In genomic region chr10:72254891-72255568, GRCh38 we compare ENCODE assay signal across 8 cellular contexts. TPM values are rescaled to one million over a fixed set of nuclear protein-coding genes. Genes with fewer than 3 reads are reported as not detected.
DNase-seq lines count a peak whose midpoint lies in the region; ATAC-seq, FAIRE-seq and TF ChIP-seq lines count a peak whose summit lies in the region.

No MANE protein-coding gene starts in this region.

- peak; percentile 69 for TF ChIP-seq POLR2A in GM12878 (IDR thresholded peaks at IDR 0.05; ENCODE audit: low read depth, low read length)

- peak overlapping the region; percentile 17; the same call in 1 of the 2 replicates for H3K4me3 ChIP-seq in BE2C (ENCODE audit: low read depth, low read length)
- no peak overlapping the region for H3K4me3 ChIP-seq in OCI-LY1 (ENCODE audit: low read depth, low read length, poor library complexity, severe bottlenecking)
- H3K4me3 ChIP-seq in GM12878: peak overlapping the region; percentile 10; the same call in 1 of the 2 replicates
- H3K4me3 ChIP-seq in right atrium auricular region: no peak overlapping the region

- RAD21 ChIA-PET in GM12878 (lab: Charles Lee; ENCODE audit: unreplicated experiment): interaction anchor here (0.6 to 13.0 kb wide), 18 partner anchors 8 to 270 kb away, joined by 3 to 200 read pairs (median 7); partner anchors contain the start of genes ANAPC16, ASCC1 and DDIT4

- peak; percentile 40 for TF ChIP-seq RAD21 in GM12878 (IDR thresholded peaks at IDR 0.05; ENCODE audit: insufficient read depth, low read depth, low read length)

- H3K4me2 ChIP-seq in OCI-LY1 (ENCODE audit: low read length) (peak overlapping the region; percentile 30; the same call in 1 of the 2 replicates), GM12878 (ENCODE audit: control insufficient read depth, insufficient read depth) (peak overlapping the region; percentile 56)

- TF ChIP-seq CTCF in BE2C (IDR thresholded peaks at IDR 0.05; ENCODE audit: low read depth, low read length) (no peak), OCI-LY1 (IDR thresholded peaks at IDR 0.05; ENCODE audit: low read length) (no peak), GM12878 (IDR thresholded peaks at IDR 0.05 in 2 of 3, conservative IDR thresholded peaks at IDR 0.05 in 1 of 3; ENCODE audit: control insufficient read depth in 2 of 3, extremely low read depth in 1 of 3, insufficient read depth in 1 of 3, low read depth in 3 of 3, low read length in 3 of 3) (peak in 1 of 3 experiments; percentile 33; a peak in 2 of 6 replicates), right atrium auricular region (IDR thresholded peaks at IDR 0.05) (no peak)

- H3K36me3 ChIP-seq in BE2C (no peaks in the 10 kb centered on the region), OCI-LY1 (ENCODE audit: insufficient read depth, low read length) (no peaks in the 10 kb centered on the region), GM12878 (ENCODE audit: control insufficient read depth in 2 of 2, insufficient read depth in 2 of 2, low read length in 1 of 2) (no peaks in the 10 kb centered on the region), right atrium auricular region (no peaks in the 10 kb centered on the region)

- CTCF ChIA-PET in GM12878 (lab: Yijun Ruan, JAX): interaction anchor here (0.9 to 3.5 kb wide), 14 partner anchors 8 to 299 kb away, joined by 3 to 24 read pairs (median 6); no protein-coding TSS in a partner anchor

- SMC1A ChIA-PET in GM12878 (lab: Charles Lee; ENCODE audit: uncharacterized antibody, unreplicated experiment): interaction anchor here (0.6 to 21.0 kb wide), 21 partner anchors 8 to 440 kb away, joined by 3 to 275 read pairs (median 5); partner anchors contain the start of genes ANAPC16, ASCC1 and DDIT4

- BruUV-seq in GM12878 (replicated peaks; lab: Mats Ljungman, UMichigan): TSS peak; percentile 80

- H3K27me3 ChIP-seq in BE2C (no peaks in the 10 kb centered on the region), OCI-LY1 (ENCODE audit: insufficient read depth, low read length) (no peaks in the 10 kb centered on the region), GM12878 (replicated peaks in 1 of 2; ENCODE audit: control insufficient read depth in 2 of 2, insufficient read depth in 2 of 2, low read length in 1 of 2) (no peaks in the 10 kb centered on the region), right atrium auricular region (no peaks in the 10 kb centered on the region)

- POLR2A ChIA-PET in GM12878 (lab: Charles Lee): interaction anchor here (0.5 to 11.6 kb wide), 27 partner anchors 8 to 413 kb away, joined by 3 to 84 read pairs (median 6); partner anchors contain the start of genes ASCC1 and DDIT4

- DNase-seq in BE2C (peak; percentile 72), H4 (ENCODE audit: low spot score) (peak; percentile 71), GM12878 (ENCODE audit: low read depth, low spot score) (no peak), right atrium auricular region (ENCODE audit: low spot score) (peak; percentile 96), pons (ENCODE audit: low spot score) (peak; percentile 97)

- H3K4me1 ChIP-seq in BE2C (peaks cover 18% of the 10 kb centered on the region), OCI-LY1 (ENCODE audit: insufficient read depth, low read length, severe bottlenecking) (peaks cover 47% of the 10 kb centered on the region), GM12878 (ENCODE audit: control insufficient read depth, insufficient read depth, low read length) (peaks cover 72% of the 10 kb centered on the region), right atrium auricular region (peaks cover 5 to 89% of the 10 kb centered on the region in 2 donors)

- no peaks in the 10 kb centered on the region for H4K20me1 ChIP-seq in OCI-LY1 (ENCODE audit: insufficient read depth, low read length)
- H4K20me1 ChIP-seq in GM12878 (ENCODE audit: control insufficient read depth, insufficient read depth): no peaks in the 10 kb centered on the region

- H3K9me2 ChIP-seq in OCI-LY1 (ENCODE audit: low read depth, low read length): no peaks in the 10 kb centered on the region

- TF ChIP-seq EP300 in GM12878 (IDR thresholded peaks at IDR 0.05; ENCODE audit: borderline replicate concordance in 1 of 2, control insufficient read depth in 1 of 2, low read depth in 2 of 2, low read length in 2 of 2): no peak

- peak overlapping the region; percentile 48; the same call in 1 of the 2 replicates for H3K9ac ChIP-seq in OCI-LY1 (ENCODE audit: low read length)
- H3K9ac ChIP-seq in GM12878 (ENCODE audit: control insufficient read depth, insufficient read depth, low read length): peak overlapping the region; percentile 63

- H3F3A ChIP-seq in OCI-LY1 (ENCODE audit: insufficient read depth, low read length): no peaks in the 10 kb centered on the region

- no peak overlapping the region for H2AFZ ChIP-seq in OCI-LY1 (ENCODE audit: low read length)
- H2AFZ ChIP-seq in GM12878 (ENCODE audit: control insufficient read depth, low read depth, low read length): peak overlapping the region; percentile 80

- no peak for FAIRE-seq in GM12878 (lab: Jason Lieb, UNC)

- H3K9me3 ChIP-seq in BE2C (no peaks in the 10 kb centered on the region), OCI-LY1 (ENCODE audit: low read length) (no peaks in the 10 kb centered on the region), GM12878 (replicated peaks; ENCODE audit: control insufficient read depth, insufficient read depth, low read length) (no peaks in the 10 kb centered on the region), right atrium auricular region (no peaks in the 10 kb centered on the region)

- H3K27ac ChIP-seq in OCI-LY1 (ENCODE audit: low read depth, low read length, poor library complexity, severe bottlenecking) (peak overlapping the region; percentile 82), GM12878 (ENCODE audit: control insufficient read depth, insufficient read depth) (peak overlapping the region; percentile 90), right atrium auricular region (peak overlapping the region; percentile 91 to 96)

- intact Hi-C loops in GM12878 (cut with micrococcal nuclease; ENCODE audit: unreplicated experiment): no loop called here

- ATAC-seq in GM12878 (peak; percentile 73), HG03378 (IDR thresholded peaks at IDR 0.05; ENCODE audit: unreplicated experiment) (no peak), HG02938 (IDR thresholded peaks at IDR 0.05; ENCODE audit: unreplicated experiment) (no peak)

- no peaks in the 10 kb centered on the region for H3K79me2 ChIP-seq in OCI-LY1 (ENCODE audit: insufficient read depth, low read length)
- no peaks in the 10 kb centered on the region for H3K79me2 ChIP-seq in GM12878 (ENCODE audit: control insufficient read depth, insufficient read depth, low read length)

- in situ Hi-C loops in GM12878 (cut with MboI): no loop called here

- WGBS in GM12878 (ENCODE audit: insufficient coverage, insufficient replicate concordance, low lambda C conversion rate, missing lambda C conversion rate): 48% methylated on average over 14 of the region's 14 CpGs

RNA-seq across cellular contexts. Expression of gene DDIT4, which starts 18.7 kb away (rescaled TPM):
- polyA plus RNA-seq in BE2C (2012; ENCODE audit: insufficient read depth, insufficient read length, low read depth): 468 TPM
- 227 and 278 TPM in 2 replicates for total RNA-seq in H4 (2014; rRNA removed; shearing (Covaris generic))
- total RNA-seq in GM12878 (2013; cell fraction: nucleolus; rRNA removed): 278 and 329 TPM in 2 replicates
- total RNA-seq in GM12878 (2014; rRNA removed) (227 and 228 TPM in 2 replicates), GM12878 (2014; rRNA removed; fragmentation: Illumina TruSeq; extraction: Trizol) (75.4 and 76.9 TPM in 2 replicates), GM12878 (2021) (192 and 210 TPM in 2 replicates), right atrium auricular region (100 to 1,000 TPM; 100 to 136 TPM)
- 31.9 TPM for polyA plus RNA-seq in GM12878 (2011; ENCODE audit: low read depth)
- polyA plus RNA-seq in GM12878 (2011; rRNA removed) (181 and 277 TPM in 2 replicates), GM12878 (2014; fragmentation: Illumina TruSeq; extraction: Trizol) (35.2 and 44.5 TPM in 2 replicates), GM12878 (2014; fragmentation: Nextera tagmentation; extraction: Ambion mirVana) (1 to 10 TPM; 2.1 to 5.0 TPM), GM12878 (2014; rRNA removed) (174 and 190 TPM in 2 replicates), GM12878 (2016; fragmentation: Nextera tagmentation; extraction: Ambion mirVana) (100 to 1,000 TPM; 245 to 268 TPM)
- 307 and 319 TPM in 2 replicates for polyA plus RNA-seq in GM12878 (2011; cell fraction: cytosol; rRNA removed)
- polyA plus RNA-seq in GM12878 (2011; cell fraction: nucleus; rRNA removed): 445 and 463 TPM in 2 replicates
- polyA plus RNA-seq in GM12878 (2012): 108 and 193 TPM in 2 replicates
- polyA minus RNA-seq in GM12878 (2011; rRNA and poly(A)+ RNA removed): 219 and 366 TPM in 2 replicates
- 187 and 217 TPM in 2 replicates for polyA minus RNA-seq in GM12878 (2011; cell fraction: cytosol; rRNA and poly(A)+ RNA removed)
- polyA minus RNA-seq in GM12878 (2011; cell fraction: nucleus; rRNA and poly(A)+ RNA removed): 480 and 614 TPM in 2 replicates

RNA-seq across cellular contexts. Expression of gene ASCC1, which starts 39.0 kb away (rescaled TPM):
- polyA plus RNA-seq in BE2C (2012; ENCODE audit: insufficient read depth, insufficient read length, low read depth): 22.0 TPM
- total RNA-seq in H4 (2014; rRNA removed; shearing (Covaris generic)): 47.3 and 51.5 TPM in 2 replicates
- total RNA-seq in GM12878 (2013; cell fraction: nucleolus; rRNA removed): 63.6 and 65.4 TPM in 2 replicates
- total RNA-seq in GM12878 (2014; rRNA removed) (23.3 and 32.9 TPM in 2 replicates), GM12878 (2014; rRNA removed; fragmentation: Illumina TruSeq; extraction: Trizol) (40.4 and 41.9 TPM in 2 replicates), GM12878 (2021) (37.7 and 37.9 TPM in 2 replicates), right atrium auricular region (10 to 100 TPM; 27.2 to 37.0 TPM)
- polyA plus RNA-seq in GM12878 (2011; ENCODE audit: low read depth): 40.5 TPM
- polyA plus RNA-seq in GM12878 (2011; rRNA removed) (80.6 and 113 TPM in 2 replicates), GM12878 (2014; fragmentation: Illumina TruSeq; extraction: Trizol) (62.2 and 83.1 TPM in 2 replicates), GM12878 (2014; fragmentation: Nextera tagmentation; extraction: Ambion mirVana) (10 to 100 TPM; 41.6 to 49.9 TPM), GM12878 (2014; rRNA removed) (40.8 and 40.9 TPM in 2 replicates), GM12878 (2016; fragmentation: Nextera tagmentation; extraction: Ambion mirVana) (10 to 100 TPM; 43.8 to 47.2 TPM)
- 49.9 and 54.1 TPM in 2 replicates for polyA plus RNA-seq in GM12878 (2011; cell fraction: cytosol; rRNA removed)
- 40.7 and 40.9 TPM in 2 replicates for polyA plus RNA-seq in GM12878 (2011; cell fraction: nucleus; rRNA removed)
- polyA plus RNA-seq in GM12878 (2012): 35.0 and 40.2 TPM in 2 replicates
- polyA minus RNA-seq in GM12878 (2011; rRNA and poly(A)+ RNA removed): 86.5 and 91.9 TPM in 2 replicates
- 35.2 and 35.7 TPM in 2 replicates for polyA minus RNA-seq in GM12878 (2011; cell fraction: cytosol; rRNA and poly(A)+ RNA removed)
- 27.3 and 33.8 TPM in 2 replicates for polyA minus RNA-seq in GM12878 (2011; cell fraction: nucleus; rRNA and poly(A)+ RNA removed)

RNA-seq across cellular contexts. Expression of gene ANAPC16, which starts 39.2 kb away (rescaled TPM):
- polyA plus RNA-seq in BE2C (2012; ENCODE audit: insufficient read depth, insufficient read length, low read depth): 95.9 TPM
- total RNA-seq in H4 (2014; rRNA removed; shearing (Covaris generic)): 80.9 and 98.5 TPM in 2 replicates
- total RNA-seq in GM12878 (2013; cell fraction: nucleolus; rRNA removed): 59.7 and 67.5 TPM in 2 replicates
- 69.0 and 78.1 TPM in 2 replicates for total RNA-seq in GM12878 (2014; rRNA removed)
- 80.2 and 80.3 TPM in 2 replicates for total RNA-seq in GM12878 (2014; rRNA removed; fragmentation: Illumina TruSeq; extraction: Trizol)
- 66.9 and 72.7 TPM in 2 replicates for total RNA-seq in GM12878 (2021)
- 72.2 TPM for polyA plus RNA-seq in GM12878 (2011; ENCODE audit: low read depth)
- 191 and 233 TPM in 2 replicates for polyA plus RNA-seq in GM12878 (2011; rRNA removed)
- 67.3 and 70.7 TPM in 2 replicates for polyA plus RNA-seq in GM12878 (2011; cell fraction: cytosol; rRNA removed)
- polyA plus RNA-seq in GM12878 (2011; cell fraction: nucleus; rRNA removed): 29.0 and 44.9 TPM in 2 replicates
- 93.4 and 116 TPM in 2 replicates for polyA plus RNA-seq in GM12878 (2012)
- 79.5 and 97.5 TPM in 2 replicates for polyA plus RNA-seq in GM12878 (2014; fragmentation: Illumina TruSeq; extraction: Trizol)
- 100 to 1,000 TPM; 178 to 208 TPM for polyA plus RNA-seq in GM12878 (2014; fragmentation: Nextera tagmentation; extraction: Ambion mirVana)
- 89.1 and 123 TPM in 2 replicates for polyA plus RNA-seq in GM12878 (2014; rRNA removed)
- 100 to 1,000 TPM; 145 to 153 TPM for polyA plus RNA-seq in GM12878 (2016; fragmentation: Nextera tagmentation; extraction: Ambion mirVana)
- polyA minus RNA-seq in GM12878 (2011; rRNA and poly(A)+ RNA removed): 39.7 TPM in 2 replicates
- polyA minus RNA-seq in GM12878 (2011; cell fraction: cytosol; rRNA and poly(A)+ RNA removed): 9.9 and 13.9 TPM in 2 replicates
- polyA minus RNA-seq in GM12878 (2011; cell fraction: nucleus; rRNA and poly(A)+ RNA removed): 7.0 and 7.7 TPM in 2 replicates
- 100 to 1,000 TPM; 139 to 163 TPM for total RNA-seq in right atrium auricular region

Comparison
In these comparisons a context has a peak if more than half of its experiments do, and no peak if none do; other contexts are left out.
1. H3K4me3 ChIP-seq: peak in BE2C (single experiment) and GM12878 (single experiment); none in OCI-LY1 (single experiment) and right atrium auricular region (0 of 2).
2. Peak in every context shown above with its lines, with median percentiles within 50 percentile points of each other: H3K27ac ChIP-seq.